Comparison of ENCODE assay signal across 8 cellular contexts in genomic region chr20:31719644-31720485, GRCh38. TPM values are rescaled to one million over a fixed set of nuclear protein-coding genes. Genes with fewer than 3 reads are reported as not detected.
DNase-seq lines count a peak whose midpoint lies in the region; ATAC-seq and TF ChIP-seq lines count a peak whose summit lies in the region.

No MANE protein-coding gene starts in this region.

- no peak overlapping the region for H3K27ac ChIP-seq in CD8-positive, alpha-beta T cell (ENCODE audit: low read depth, low read length)
- H3K27ac ChIP-seq in layer of hippocampus (ENCODE audit: low read depth, low read length) = peak overlapping the region; percentile 100
- peak overlapping the region; percentile 98 for H3K27ac ChIP-seq in suprapubic skin

- H3K27me3 ChIP-seq in CD8-positive, alpha-beta T cell (ENCODE audit: insufficient read depth, low read length) = no peaks in the 10 kb centered on the region
- H3K27me3 ChIP-seq in layer of hippocampus (ENCODE audit: control insufficient read depth, insufficient read depth, low read length) = no peaks in the 10 kb centered on the region
- no peaks in the 10 kb centered on the region for H3K27me3 ChIP-seq in suprapubic skin

- no peaks in the 10 kb centered on the region for H3K9me3 ChIP-seq in CD8-positive, alpha-beta T cell (ENCODE audit: low read length)
- H3K9me3 ChIP-seq in suprapubic skin = no peaks in the 10 kb centered on the region

- CTCF ChIA-PET in CD8-positive, alpha-beta T cell (lab: Charles Lee) = interaction anchor here (0.8 to 7.4 kb wide), 7 partner anchors 8 to 107 kb away, joined by 3 to 270 read pairs (median 5); no protein-coding TSS in a partner anchor

- TF ChIP-seq CTCF in CD8-positive, alpha-beta T cell (IDR thresholded peaks at IDR 0.05) = no peak
- no peak for TF ChIP-seq CTCF in LNCaP clone FGC (IDR thresholded peaks at IDR 0.05; ENCODE audit: control insufficient read depth, extremely low read depth, insufficient read depth)
- no peak for TF ChIP-seq CTCF in astrocyte of the cerebellum (IDR thresholded peaks at IDR 0.05; ENCODE audit: low read depth, low read length, missing control alignments)
- no peak for TF ChIP-seq CTCF in suprapubic skin (IDR thresholded peaks at IDR 0.05)

- H3K27me3 Mint-ChIP-seq in CD8-positive, alpha-beta T cell (ENCODE audit: low read depth) = no peaks in the 10 kb centered on the region

- DNase-seq in CD8-positive, alpha-beta T cell = no peak
- DNase-seq in LNCaP clone FGC (ENCODE audit: low read depth) (peak; percentile 89), astrocyte of the cerebellum (ENCODE audit: low read depth) (no peak), suprapubic skin (ENCODE audit: low spot score in 2 of 2) (no peak), AG08396 (ENCODE audit: low spot score) (no peak)
- no peak for DNase-seq in stimulated activated CD4-positive, alpha-beta T cell treated with anti-CD3 and anti-CD28 coated beads, Interleukin-4, amount 100 ng/mL, for 4 hours

- no peak for ATAC-seq in CD8-positive, alpha-beta T cell
- no peak for ATAC-seq in HG03521 (IDR thresholded peaks at IDR 0.05; ENCODE audit: unreplicated experiment)

- H3K4me1 ChIP-seq in CD8-positive, alpha-beta T cell (ENCODE audit: insufficient read depth, low read length) = peaks cover 63% of the 10 kb centered on the region
- H3K4me1 ChIP-seq in suprapubic skin = peaks cover 76% of the 10 kb centered on the region

- WGBS in suprapubic skin = 39% methylated on average over 2 of the region's 2 CpGs

- H3K27ac Mint-ChIP-seq in CD8-positive, alpha-beta T cell = peak overlapping the region; percentile 94

- H3K4me3 Mint-ChIP-seq in CD8-positive, alpha-beta T cell = peak overlapping the region; percentile 86

- H3K9me3 Mint-ChIP-seq in CD8-positive, alpha-beta T cell = no peaks in the 10 kb centered on the region

- no peaks in the 10 kb centered on the region for H3K36me3 ChIP-seq in CD8-positive, alpha-beta T cell (ENCODE audit: insufficient read depth, low read length)
- no peaks in the 10 kb centered on the region for H3K36me3 ChIP-seq in suprapubic skin

- peaks cover 74% of the 10 kb centered on the region for H3K4me1 Mint-ChIP-seq in CD8-positive, alpha-beta T cell (ENCODE audit: low read depth)

- intact Hi-C loops in CD8-positive, alpha-beta T cell (cut with DNase I, micrococcal nuclease) = no loop called here

- in situ Hi-C loops in astrocyte of the cerebellum (cut with HindIII; ENCODE audit: low sequenced_read_pairs) = no loop called here

- H3K4me3 ChIP-seq in CD8-positive, alpha-beta T cell (ENCODE audit: low read depth, low read length) = peak overlapping the region; percentile 85
- H3K4me3 ChIP-seq in LNCaP clone FGC (ENCODE audit: low read depth, low read length) (peak overlapping the region; percentile 89), astrocyte of the cerebellum (ENCODE audit: low read depth, low read length) (peak overlapping the region; percentile 76), suprapubic skin (peak overlapping the region; percentile 61)

- TF ChIP-seq EP300 in suprapubic skin (IDR thresholded peaks at IDR 0.05) = no peak

- peaks cover 42% of the 10 kb centered on the region for H3K36me3 Mint-ChIP-seq in CD8-positive, alpha-beta T cell

- POLR2A ChIA-PET in CD8-positive, alpha-beta T cell (lab: Charles Lee) = interaction anchor here (0.7 to 1.3 kb wide), 4 partner anchors 9 to 46 kb away, joined by 3 to 6 read pairs (median 4); no protein-coding TSS in a partner anchor

- TF ChIP-seq POLR2A in suprapubic skin (IDR thresholded peaks at IDR 0.05) = no peak

RNA-seq across cellular contexts. Expression of gene BCL2L1, which starts 2.8 kb away (rescaled TPM):
- total RNA-seq in CD8-positive, alpha-beta T cell = 1 to 10 TPM; 9.5 to 9.7 TPM
- 100 to 1,000 TPM; 104 to 120 (median 107) TPM for total RNA-seq in suprapubic skin

RNA-seq across cellular contexts. Expression of gene TPX2, which starts 19.2 kb away (rescaled TPM):
- total RNA-seq in CD8-positive, alpha-beta T cell = under 1 TPM; 0.62 to 0.75 TPM
- total RNA-seq in suprapubic skin = 10 to 100 TPM in 2 of 4 donors, 1 to 10 TPM in 2; 4.4 to 11.2 (median 9.7) TPM

Comparison
In these comparisons a context has a peak if more than half of its experiments do, and no peak if none do; other contexts are left out.
1. RNA of gene BCL2L1, which starts 2.8 kb away (total RNA-seq): 104 to 120 TPM in suprapubic skin; 9.5 to 9.7 TPM in CD8-positive, alpha-beta T cell; every median in the first group is over 4 times any median in the second.
2. Peak in every context shown above with its lines, with median percentiles within 50 percentile points of each other: H3K4me3 ChIP-seq.